1 cellular context compared by ENCODE assay signal in genomic region chr7:153886506-153887391, GRCh38.
TF ChIP-seq lines count a peak whose summit lies in the region.

No MANE protein-coding gene starts in this region.

TF ChIP-seq in H1, 55 proteins besides CTCF, POLR2A, EP300 and RAD21 (continued from another document):
- TF ChIP-seq SIN3A (conservative IDR thresholded peaks at IDR 0.05 in 1 of 2, IDR thresholded peaks at IDR 0.05 in 1 of 2; ENCODE audit: low read depth in 1 of 2, low read length in 2 of 2) (no peak), SRF (IDR thresholded peaks at IDR 0.05; ENCODE audit: low read depth, low read length) (no peak), KDM4A (IDR thresholded peaks at IDR 0.05; ENCODE audit: low read depth, low read length, severe bottlenecking) (peak; percentile 77), ZNF274 (IDR thresholded peaks at IDR 0.05; ENCODE audit: borderline replicate concordance, extremely low read depth, low read length) (no peak), CHD7 (IDR thresholded peaks at IDR 0.05; ENCODE audit: insufficient replicate concordance, low read length) (no peak), SP1 (IDR thresholded peaks at IDR 0.05; ENCODE audit: low read depth, low read length) (no peak), SIRT6 (IDR thresholded peaks at IDR 0.05; ENCODE audit: low read length) (no peak), TEAD4 (IDR thresholded peaks at IDR 0.05; ENCODE audit: low read depth, low read length) (no peak), RFX5 (IDR thresholded peaks at IDR 0.05; ENCODE audit: borderline replicate concordance, low read depth, low read length) (no peak), CBX8 (IDR thresholded peaks at IDR 0.05; ENCODE audit: borderline replicate concordance, low read depth, low read length) (no peak), SUZ12 (IDR thresholded peaks at IDR 0.05; ENCODE audit: low read length) (no peak; the same call in 1 of the 2 replicates), YY1 (IDR thresholded peaks at IDR 0.05; ENCODE audit: low read depth, low read length) (no peak), ASH2L (IDR thresholded peaks at IDR 0.05; ENCODE audit: low read length) (peak; percentile 28), SP2 (IDR thresholded peaks at IDR 0.05; ENCODE audit: low read length) (no peak), CTBP2 (IDR thresholded peaks at IDR 0.05; ENCODE audit: borderline replicate concordance, insufficient read depth, insufficient read length, low read length) (no peak)
- TF ChIP-seq, protein P1, sequence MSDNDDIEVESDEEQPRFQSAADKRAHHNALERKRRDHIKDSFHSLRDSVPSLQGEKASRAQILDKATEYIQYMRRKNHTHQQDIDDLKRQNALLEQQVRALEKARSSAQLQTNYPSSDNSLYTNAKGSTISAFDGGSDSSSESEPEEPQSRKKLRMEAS (IDR thresholded peaks at IDR 0.05): peak; percentile 42
- TF ChIP-seq, protein P2, sequence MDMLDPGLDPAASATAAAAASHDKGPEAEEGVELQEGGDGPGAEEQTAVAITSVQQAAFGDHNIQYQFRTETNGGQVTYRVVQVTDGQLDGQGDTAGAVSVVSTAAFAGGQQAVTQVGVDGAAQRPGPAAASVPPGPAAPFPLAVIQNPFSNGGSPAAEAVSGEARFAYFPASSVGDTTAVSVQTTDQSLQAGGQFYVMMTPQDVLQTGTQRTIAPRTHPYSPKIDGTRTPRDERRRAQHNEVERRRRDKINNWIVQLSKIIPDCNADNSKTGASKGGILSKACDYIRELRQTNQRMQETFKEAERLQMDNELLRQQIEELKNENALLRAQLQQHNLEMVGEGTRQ (IDR thresholded peaks at IDR 0.05; ENCODE audit: low read length): no peak
- TF ChIP-seq, protein P3, sequence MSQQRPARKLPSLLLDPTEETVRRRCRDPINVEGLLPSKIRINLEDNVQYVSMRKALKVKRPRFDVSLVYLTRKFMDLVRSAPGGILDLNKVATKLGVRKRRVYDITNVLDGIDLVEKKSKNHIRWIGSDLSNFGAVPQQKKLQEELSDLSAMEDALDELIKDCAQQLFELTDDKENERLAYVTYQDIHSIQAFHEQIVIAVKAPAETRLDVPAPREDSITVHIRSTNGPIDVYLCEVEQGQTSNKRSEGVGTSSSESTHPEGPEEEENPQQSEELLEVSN (IDR thresholded peaks at IDR 0.05): 0 out of 2 replicates have a peak, but pooled peaks have one; percentile 9
